21 cellular contexts compared by ENCODE assay signal in genomic region chr5:6873359-6873758, GRCh38.
DNase-seq lines count a peak whose midpoint lies in the region; ATAC-seq, FAIRE-seq and TF ChIP-seq lines count a peak whose summit lies in the region.
"Had no signal": no experiment of that assay in that cellular context is flagged by ENCODE, and none has a peak within 500 bp of the region (broad histone marks: within the 10 kb centered on the region; RNA-seq: fewer than 3 reads in every experiment).

No MANE protein-coding gene starts in this region.

- in situ Hi-C loops in HepG2 (cut with HindIII; ENCODE audit: extremely low pct_ligation_motif_present, low pct_unique_long_range_greater_than_20kb): no loop called here

- peak; percentile 67 for DNase-seq in DMS53 treated with DMSO at 0.1 percent for 48 hours (lab: John Stamatoyannopoulos, UW; ENCODE audit: unreplicated experiment)
- no peak for DNase-seq in WTC11 (ENCODE audit: low spot score)
- peak; percentile 46 for DNase-seq in HepG2 (ENCODE audit: low spot score)
- DNase-seq in type B pancreatic cell (ENCODE audit: extremely low spot score, unreplicated experiment): peak; percentile 1
- DNase-seq in stimulated activated naive CD8-positive, alpha-beta T cell treated with anti-CD3 and anti-CD28 coated beads, Interleukin-15, amount 100 ng/mL, for 72 hours: no peak
- DNase-seq in testis: no peak
- DNase-seq: 8988T; AML-193; Calu3; CD4-positive, CD25-positive, alpha-beta regulatory T cell; DMS 273 treated with DMSO at 0.1 percent for 48 hours; DMS79 treated with DMSO at 0.1 percent for 48 hours; EL; HCEC 1CT; HFFc6 had no signal

- no peak overlapping the region for H3K27ac Mint-ChIP-seq in WTC11
- peak overlapping the region; percentile 4 for H3K27ac Mint-ChIP-seq in type B pancreatic cell
- no peak overlapping the region for H3K27ac Mint-ChIP-seq in stimulated activated naive CD8-positive, alpha-beta T cell treated with anti-CD3 and anti-CD28 coated beads, Interleukin-15, amount 100 ng/mL, for 72 hours
- H3K27ac Mint-ChIP-seq: CD4-positive, CD25-positive, alpha-beta regulatory T cell; HFFc6 had no signal

- H3K27me3 Mint-ChIP-seq in WTC11 (ENCODE audit: low read depth): no peaks in the 10 kb centered on the region
- no peaks in the 10 kb centered on the region for H3K27me3 Mint-ChIP-seq in type B pancreatic cell
- no peaks in the 10 kb centered on the region for H3K27me3 Mint-ChIP-seq in stimulated activated naive CD8-positive, alpha-beta T cell treated with anti-CD3 and anti-CD28 coated beads, Interleukin-15, amount 100 ng/mL, for 72 hours
- H3K27me3 Mint-ChIP-seq: CD4-positive, CD25-positive, alpha-beta regulatory T cell had no signal

- H4K20me1 ChIP-seq in HepG2 (ENCODE audit: insufficient read depth, low read length): no peaks in the 10 kb centered on the region
- H4K20me1 ChIP-seq: BLaER1 had no signal

- H3K36me3 ChIP-seq in HepG2 (replicated peaks in 1 of 2; ENCODE audit: control insufficient read depth in 1 of 2, insufficient read depth in 2 of 2, low read length in 2 of 2) (no peaks in the 10 kb centered on the region), testis (ENCODE audit: low read depth, missing control alignments) (no peaks in the 10 kb centered on the region)
- H3K36me3 ChIP-seq: BLaER1 had no signal

- POLR2A ChIA-PET in WTC11 (lab: Charles Lee): no interaction called here
- POLR2A ChIA-PET in HepG2 (lab: Yijun Ruan, JAX): interaction anchor here (1.0 kb wide), 1 partner anchor 28 kb away, joined by 5 read pairs; no protein-coding TSS in a partner anchor

- TF ChIP-seq CTCF in WTC11 (IDR thresholded peaks at IDR 0.05) (no peak), HepG2 (CRISPR knock-in tag; IDR thresholded peaks at IDR 0.05) (no peak), type B pancreatic cell (conservative IDR thresholded peaks at IDR 0.05) (no peak), testis (IDR thresholded peaks at IDR 0.05) (no peak)

- H3K4me2 ChIP-seq in HepG2 (ENCODE audit: low read depth, low read length): peak overlapping the region; percentile 45
- H3K4me2 ChIP-seq: BLaER1 had no signal

- H3K9ac ChIP-seq in HepG2 (ENCODE audit: insufficient read depth, low read depth, low read length): no peak overlapping the region
- H3K9ac ChIP-seq: BLaER1 had no signal

- no peak for TF ChIP-seq POLR2A in HepG2 (IDR thresholded peaks at IDR 0.05; ENCODE audit: insufficient read depth in 1 of 2, low read depth in 2 of 2, low read length in 2 of 2)
- no peak for TF ChIP-seq POLR2A in testis (IDR thresholded peaks at IDR 0.05)

- H3K27me3 ChIP-seq in HepG2 (ENCODE audit: control insufficient read depth in 1 of 2, insufficient read depth in 2 of 2, low read length in 2 of 2): no peaks in the 10 kb centered on the region
- no peaks in the 10 kb centered on the region for H3K27me3 ChIP-seq in testis
- H3K27me3 ChIP-seq: BLaER1 had no signal

- CTCF ChIA-PET in WTC11 (lab: Charles Lee): no interaction called here
- CTCF ChIA-PET in HepG2 (lab: Yijun Ruan, JAX; ENCODE audit: low intra/inter-chr PET ratio, low total read pairs): no interaction called here

- H3K79me2 ChIP-seq in HepG2 (ENCODE audit: insufficient read depth, low read length): no peaks in the 10 kb centered on the region

- H3K9me3 Mint-ChIP-seq in WTC11 (peaks cover 3% of the 10 kb centered on the region), type B pancreatic cell (no peaks in the 10 kb centered on the region)
- no peaks in the 10 kb centered on the region for H3K9me3 Mint-ChIP-seq in stimulated activated naive CD8-positive, alpha-beta T cell treated with anti-CD3 and anti-CD28 coated beads, Interleukin-15, amount 100 ng/mL, for 72 hours
- H3K9me3 Mint-ChIP-seq: CD4-positive, CD25-positive, alpha-beta regulatory T cell had no signal

- H3K4me3 Mint-ChIP-seq in WTC11 (no peak overlapping the region), type B pancreatic cell (no peak overlapping the region)
- H3K4me3 Mint-ChIP-seq in stimulated activated naive CD8-positive, alpha-beta T cell treated with anti-CD3 and anti-CD28 coated beads, Interleukin-15, amount 100 ng/mL, for 72 hours: no peak overlapping the region
- H3K4me3 Mint-ChIP-seq: CD4-positive, CD25-positive, alpha-beta regulatory T cell; HFFc6 had no signal

- WGBS in HepG2 (ENCODE audit: low lambda C conversion rate): 7% methylated on average over 3 of the region's 3 CpGs
- 87 to 89% methylated on average over 3 of the region's 3 CpGs for WGBS in testis, 2 donors

- BruUV-seq in HepG2 (replicated peaks; lab: Mats Ljungman, UMichigan): no TSS peak

- intact Hi-C loops in HepG2 (cut with micrococcal nuclease; ENCODE audit: unreplicated experiment): no loop called here
- intact Hi-C loops in testis (cut with DNase I; ENCODE audit: low total_unique reads): no loop called here

- no peak for TF ChIP-seq RAD21 in HepG2 (CRISPR knock-in tag; IDR thresholded peaks at IDR 0.05)

- FAIRE-seq in HepG2 (lab: Jason Lieb, UNC): no peak
- FAIRE-seq: G401.6, GM12891, H1, HTR-8/SVneo had no signal

- H3K27ac ChIP-seq in HepG2 (ENCODE audit: extremely low read length, insufficient read depth, low read length): peak overlapping the region; percentile 48
- H3K27ac ChIP-seq in testis: no peak overlapping the region
- H3K27ac ChIP-seq: BLaER1 had no signal

- peak overlapping the region in 1 of 3 experiments; percentile 8; a peak in 1 of 6 replicates for H3K4me3 ChIP-seq in HepG2 (replicated peaks in 1 of 3; ENCODE audit: insufficient read depth in 1 of 3, low read depth in 2 of 3, low read length in 3 of 3)
- no peak overlapping the region for H3K4me3 ChIP-seq in testis
- H3K4me3 ChIP-seq: BLaER1 had no signal

- no peak overlapping the region for H2AFZ ChIP-seq in HepG2 (ENCODE audit: low read length)

- no peaks in the 10 kb centered on the region for H3K4me1 Mint-ChIP-seq in WTC11
- H3K4me1 Mint-ChIP-seq in type B pancreatic cell (ENCODE audit: unreplicated experiment): peaks cover 5% of the 10 kb centered on the region
- H3K4me1 Mint-ChIP-seq in stimulated activated naive CD8-positive, alpha-beta T cell treated with anti-CD3 and anti-CD28 coated beads, Interleukin-15, amount 100 ng/mL, for 72 hours: no peaks in the 10 kb centered on the region

- H3K9me3 ChIP-seq in HepG2 (ENCODE audit: low read length) (no peaks in the 10 kb centered on the region), testis (no peaks in the 10 kb centered on the region)
- H3K9me3 ChIP-seq: BLaER1 had no signal

- H3K4me1 ChIP-seq in HepG2 (ENCODE audit: insufficient read depth, low read length) (peaks cover 30% of the 10 kb centered on the region), testis (no peaks in the 10 kb centered on the region)
- H3K4me1 ChIP-seq: BLaER1 had no signal

- H3K36me3 Mint-ChIP-seq in WTC11 (no peaks in the 10 kb centered on the region), type B pancreatic cell (no peaks in the 10 kb centered on the region)
- H3K36me3 Mint-ChIP-seq: CD4-positive, CD25-positive, alpha-beta regulatory T cell had no signal

- TF ChIP-seq EP300 in HepG2 (IDR thresholded peaks at IDR 0.05; ENCODE audit: low read depth in 2 of 2, low read length in 2 of 2) (0 out of 4 replicates have a peak, but pooled peaks of 1 of the 2 experiments have one; percentile 33), HepG2 (CRISPR knock-in tag; IDR thresholded peaks at IDR 0.05; ENCODE audit: borderline replicate concordance) (no peak)

- ATAC-seq in WTC11 (no peak), HepG2 (peak; percentile 78), GM21619 (IDR thresholded peaks at IDR 0.05; ENCODE audit: unreplicated experiment) (no peak)
- ATAC-seq in stimulated activated naive CD8-positive, alpha-beta T cell treated with anti-CD3 and anti-CD28 coated beads, Interleukin-15, amount 100 ng/mL, for 72 hours: no peak

TF ChIP-seq in WTC11, 78 proteins besides CTCF, POLR2A, EP300 and RAD21:
- TF ChIP-seq TEAD4 (CRISPR knock-in tag; IDR thresholded peaks at IDR 0.05) (no peak), PREB (CRISPR knock-in tag; IDR thresholded peaks at IDR 0.05; ENCODE audit: borderline replicate concordance) (no peak), GABPB1 (CRISPR knock-in tag; IDR thresholded peaks at IDR 0.05) (peak; percentile 59; the same call in 1 of the 2 replicates)

TF ChIP-seq in HepG2, 621 proteins besides CTCF, POLR2A, EP300 and RAD21 (continues in another document):
- no peak for TF ChIP-seq ARNT (IDR thresholded peaks at IDR 0.05)
- peak; percentile 44; the same call in 1 of the 2 replicates for TF ChIP-seq BHLHE40 (IDR thresholded peaks at IDR 0.05; ENCODE audit: low read length)
- TF ChIP-seq NCOR1 (IDR thresholded peaks at IDR 0.05; ENCODE audit: borderline replicate concordance, low read length): 0 out of 2 replicates have a peak, but pooled peaks have one; percentile 24
- TF ChIP-seq ARNTL (CRISPR knock-in tag; IDR thresholded peaks at IDR 0.05): 0 out of 2 replicates have a peak, but pooled peaks have one; percentile 58
- no peak for TF ChIP-seq SOX6 (IDR thresholded peaks at IDR 0.05)
- peak; percentile 39 for TF ChIP-seq SOX6 (CRISPR knock-in tag; IDR thresholded peaks at IDR 0.05)
- peak; percentile 22; the same call in 1 of the 2 replicates for TF ChIP-seq ZNF362 (CRISPR knock-in tag; IDR thresholded peaks at IDR 0.05; ENCODE audit: borderline replicate concordance)
- no peak for TF ChIP-seq ZNF770 (CRISPR knock-in tag; IDR thresholded peaks at IDR 0.05)
- TF ChIP-seq EHMT2 (IDR thresholded peaks at IDR 0.05; ENCODE audit: borderline replicate concordance, low read depth, low read length): peak; percentile 61; the same call in 1 of the 2 replicates

Comparison
In these comparisons a context has a peak if more than half of its experiments do, and no peak if none do; other contexts are left out.
1. DNase-seq: peak in DMS53 treated with DMSO at 0.1 percent for 48 hours (single experiment), HepG2 (single experiment) and type B pancreatic cell (single experiment); none in WTC11 (single experiment), stimulated activated naive CD8-positive, alpha-beta T cell treated with anti-CD3 and anti-CD28 coated beads, Interleukin-15, amount 100 ng/mL, for 72 hours (0 of 2) and testis (single experiment).